Comparison of ENCODE assay signal across 18 cellular contexts in the genomic region with DNA sequence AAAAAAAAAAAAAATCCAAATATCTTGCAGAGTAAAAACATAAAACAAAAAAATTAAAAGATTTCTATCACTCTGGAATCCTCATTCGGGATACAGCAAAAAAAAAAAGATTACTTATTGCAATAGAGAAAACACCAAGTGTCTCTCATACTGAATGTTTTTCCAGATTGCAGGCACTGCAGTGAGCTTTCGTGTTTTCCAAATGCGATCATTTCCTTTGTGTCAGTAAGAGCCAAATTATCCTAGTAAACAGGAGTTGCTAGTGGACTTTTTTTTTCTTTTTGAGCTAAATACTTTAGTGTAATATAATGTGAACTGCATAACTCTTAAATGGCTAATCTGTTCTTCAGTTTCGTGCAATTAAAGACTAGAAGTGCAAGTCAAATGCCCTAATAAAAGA. TPM values are rescaled to one million over a fixed set of nuclear protein-coding genes. Genes with fewer than 3 reads are reported as not detected.
DNase-seq lines count a peak whose midpoint lies in the region; ATAC-seq, FAIRE-seq and TF ChIP-seq lines count a peak whose summit lies in the region.
"Had no signal": no experiment of that assay in that cellular context is flagged by ENCODE, and none has a peak within 500 bp of the region (broad histone marks: within the 10 kb centered on the region; RNA-seq: fewer than 3 reads in every experiment).

No MANE protein-coding gene starts in this region.

- H3K4me1 Mint-ChIP-seq in HFFc6 (ENCODE audit: low read depth): peaks cover 65% of the 10 kb centered on the region

- WGBS in esophagus muscularis mucosa: 65% methylated on average over 4 of the region's 4 CpGs
- WGBS in small intestine, 3 donors: 65 to 85% (median 81%) methylated on average over 4 of the region's 4 CpGs

- TF ChIP-seq CTCF in HFFc6 (IDR thresholded peaks at IDR 0.05) (no peak), esophagus muscularis mucosa (IDR thresholded peaks at IDR 0.05) (no peak), lower lobe of right lung (IDR thresholded peaks at IDR 0.05) (no peak), upper lobe of right lung (IDR thresholded peaks at IDR 0.05) (no peak)

- no peak for TF ChIP-seq POLR2A in esophagus muscularis mucosa (IDR thresholded peaks at IDR 0.05; ENCODE audit: low read depth)
- TF ChIP-seq POLR2A in erythroblast (IDR thresholded peaks at IDR 0.05; ENCODE audit: low read length): no peak

- intact Hi-C loops in esophagus muscularis mucosa (cut with DNase I): no loop called here
- intact Hi-C loops in lower lobe of right lung (cut with DNase I): no loop called here
- intact Hi-C loops in upper lobe of right lung (cut with DNase I): no loop called here

- H3K27me3 ChIP-seq in esophagus muscularis mucosa (no peaks in the 10 kb centered on the region), lower lobe of right lung (ENCODE audit: low read depth) (no peaks in the 10 kb centered on the region), upper lobe of right lung (no peaks in the 10 kb centered on the region), small intestine (ENCODE audit: control insufficient read depth in 2 of 2, insufficient read depth in 2 of 2, low read length in 2 of 2) (no peaks in the 10 kb centered on the region)
- H3K27me3 ChIP-seq: foreskin keratinocyte had no signal

- peak overlapping the region; percentile 63 for H3K4me3 Mint-ChIP-seq in HFFc6
- H3K4me3 Mint-ChIP-seq: stimulated activated memory B cell treated with anti-CD40 and anti-IgM and Interleukin-4, amounts not matched to agents 10 μg/mL and 1 μg/mL and 100 μg/mL, for 72 hours had no signal

- DNase-seq in HFFc6: peak; percentile 84
- DNase-seq in esophagus muscularis mucosa (ENCODE audit: extremely low spot score): no peak
- no peak for DNase-seq in lower lobe of right lung
- no peak for DNase-seq in upper lobe of right lung
- no peak for DNase-seq in erythroblast (lab: John Stamatoyannopoulos, UW)
- DNase-seq in small intestine: no peak
- DNase-seq in activated CD4-positive, alpha-beta T cell treated with anti-CD3 and anti-CD28 coated beads for 4 hours: no peak
- DNase-seq: activated CD4-positive, CD25-positive, alpha-beta regulatory T cell treated with anti-CD3 and anti-CD28 coated beads, Interleukin-2, amount 50 U/mL, for 72 hours; COR-L47; foreskin keratinocyte; GOT3; KG1; NCI-H1694 treated with DMSO at 0.1 percent for 48 hours; NCI-H524; PC-9; stimulated activated CD4-positive, alpha-beta T cell treated with anti-CD3 and anti-CD28 coated beads, Interleukin-4, amount 100 ng/mL, for 24 hours had no signal

- H3K36me3 ChIP-seq in esophagus muscularis mucosa (peaks cover 0 to 21% (median 6%) of the 10 kb centered on the region in 4 donors), lower lobe of right lung (no peaks in the 10 kb centered on the region), upper lobe of right lung (no peaks in the 10 kb centered on the region), small intestine (ENCODE audit: control insufficient read depth in 2 of 2, insufficient read depth in 2 of 2, low read length in 2 of 2) (no peaks in the 10 kb centered on the region)

- TF ChIP-seq EP300 in esophagus muscularis mucosa (IDR thresholded peaks at IDR 0.05): no peak

- H3K9me3 Mint-ChIP-seq in HFFc6: no peaks in the 10 kb centered on the region
- H3K9me3 Mint-ChIP-seq: stimulated activated memory B cell treated with anti-CD40 and anti-IgM and Interleukin-4, amounts not matched to agents 10 μg/mL and 1 μg/mL and 100 μg/mL, for 72 hours had no signal

- H3K27ac ChIP-seq in esophagus muscularis mucosa (replicated peaks in 1 of 4) (peak overlapping the region; percentile 36 to 69 (median 48)), lower lobe of right lung (peak overlapping the region; percentile 51), upper lobe of right lung (peak overlapping the region; percentile 58), small intestine (ENCODE audit: low read depth in 1 of 2, low read length in 1 of 2) (no peak overlapping the region)
- H3K27ac ChIP-seq: foreskin keratinocyte, PC-9 had no signal

- FAIRE-seq in small intestine (lab: Jason Lieb, UNC): no peak
- FAIRE-seq: islet of Langerhans had no signal

- H3K27me3 Mint-ChIP-seq in HFFc6 (ENCODE audit: insufficient read depth): peaks cover 14% of the 10 kb centered on the region
- H3K27me3 Mint-ChIP-seq: stimulated activated memory B cell treated with anti-CD40 and anti-IgM and Interleukin-4, amounts not matched to agents 10 μg/mL and 1 μg/mL and 100 μg/mL, for 72 hours had no signal

- peaks cover 56% of the 10 kb centered on the region for H3K36me3 Mint-ChIP-seq in HFFc6 (ENCODE audit: low read depth)

- H3K4me1 ChIP-seq in esophagus muscularis mucosa (peaks cover 24 to 36% (median 29%) of the 10 kb centered on the region in 4 donors), lower lobe of right lung (peaks cover 24% of the 10 kb centered on the region), upper lobe of right lung (peaks cover 16% of the 10 kb centered on the region), small intestine (ENCODE audit: control insufficient read depth in 2 of 2, insufficient read depth in 1 of 2, low read depth in 1 of 2, low read length in 1 of 2) (no peaks in the 10 kb centered on the region)

- no peak overlapping the region for H3K4me3 ChIP-seq in esophagus muscularis mucosa
- H3K4me3 ChIP-seq in lower lobe of right lung: no peak overlapping the region
- H3K4me3 ChIP-seq in upper lobe of right lung: no peak overlapping the region
- no peak overlapping the region for H3K4me3 ChIP-seq in small intestine (ENCODE audit: low read depth in 1 of 2, low read length in 2 of 2)
- H3K4me3 ChIP-seq: PC-9 had no signal

- H3K27ac Mint-ChIP-seq in HFFc6: peak overlapping the region; percentile 95

- H3K9me3 ChIP-seq in esophagus muscularis mucosa: no peaks in the 10 kb centered on the region
- no peaks in the 10 kb centered on the region for H3K9me3 ChIP-seq in lower lobe of right lung
- H3K9me3 ChIP-seq in upper lobe of right lung: no peaks in the 10 kb centered on the region
- no peaks in the 10 kb centered on the region for H3K9me3 ChIP-seq in small intestine (ENCODE audit: control insufficient read depth, low read depth)

- no peak for ATAC-seq in lower lobe of right lung
- ATAC-seq in upper lobe of right lung: no peak
- ATAC-seq: foreskin keratinocyte; stimulated activated memory B cell treated with anti-CD40 and anti-IgM and Interleukin-4, amounts not matched to agents 10 μg/mL and 1 μg/mL and 100 μg/mL, for 72 hours had no signal

RNA-seq across cellular contexts. Expression of a gene that starts 44.3 kb away (rescaled TPM):
- 100 to 1,000 TPM; 234 to 372 (median 324) TPM for total RNA-seq in HFFc6 (2021; fragmentation: NEBNext Ultra II Directional; extraction: Animal tissue kit (Norgen Biotek cat#: 25700))
- total RNA-seq in esophagus muscularis mucosa: 100 to 1,000 TPM; 141 to 303 (median 267) TPM
- 376 TPM for total RNA-seq in lower lobe of right lung
- total RNA-seq in upper lobe of right lung: 361 TPM
- 100 to 1,000 TPM; 270 to 423 (median 357) TPM for polyA plus RNA-seq in small intestine

Comparison
In these comparisons a context has a peak if more than half of its experiments do, and no peak if none do; other contexts are left out.
1. H3K27ac ChIP-seq: peak in esophagus muscularis mucosa (4 of 4), lower lobe of right lung (single experiment) and upper lobe of right lung (single experiment); none in small intestine (0 of 2).